Comparison of ENCODE assay signal across 33 cellular contexts in the genomic region with DNA sequence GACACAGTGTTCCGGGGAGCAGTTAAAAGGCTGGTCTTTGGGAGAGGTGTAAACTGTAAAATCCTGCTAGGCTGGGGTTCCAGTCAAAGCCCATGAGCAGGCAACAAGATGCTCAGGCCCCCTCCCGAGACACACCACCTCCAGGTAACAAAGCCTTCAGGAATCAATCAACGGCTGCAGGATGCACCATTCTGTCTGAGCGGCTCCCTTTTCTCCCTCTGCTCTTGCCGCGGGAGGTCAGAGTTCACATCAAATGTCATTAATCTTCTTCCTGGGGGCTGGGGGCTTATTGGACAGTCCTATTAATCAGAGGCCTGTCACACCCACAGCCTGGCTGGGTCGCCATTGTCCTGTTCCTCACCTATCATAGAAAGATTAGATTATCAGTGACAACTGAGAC. TPM values are rescaled to one million over a fixed set of nuclear protein-coding genes. Genes with fewer than 3 reads are reported as not detected.
"Had no signal": no experiment of that assay in that cellular context is flagged by ENCODE, and none has a peak within 500 bp of the region (broad histone marks: within the 10 kb centered on the region; RNA-seq: fewer than 3 reads in every experiment).

No MANE protein-coding gene starts in this region.

- ATAC-seq: activated CD8-positive, alpha-beta T cell treated with anti-CD3 and anti-CD28 coated beads, Interleukin-2, amount 10 ng/mL, durations not matched to agents 7 days and 5 days; esophagus mucosa; gastrocnemius medialis; stimulated activated naive B cell treated with anti-CD40 and anti-IgM and Interleukin-4, amounts not matched to agents 10 μg/mL and 1 μg/mL and 100 μg/mL, for 72 hours had no signal

- H3K9me3 ChIP-seq: gastrocnemius medialis, left ventricle myocardium inferior, sigmoid colon, testis, vagina had no signal

- H3K27ac Mint-ChIP-seq: activated CD4-positive, alpha-beta T cell treated with anti-CD3 and anti-CD28 coated beads, Interleukin-2, amount 10 ng/mL, durations not matched to agents 7 days and 5 days; activated CD8-positive, alpha-beta T cell treated with anti-CD3 and anti-CD28 coated beads, Interleukin-2, amount 10 ng/mL, durations not matched to agents 7 days and 5 days; activated naive CD4-positive, alpha-beta T cell treated with anti-CD3 and anti-CD28 coated beads, Interleukin-2, amount 50 U/mL, for 24 hours; activated T-helper 1 cell treated with anti-CD3 and anti-CD28 coated beads, Interleukin-12 subunit alpha, Interleukin-12 subunit beta, Interleukin-2, Interleukin-4 antibody, amounts not matched to agents 30 ng/mL and 10 ng/mL and 1 ng/mL, durations not matched to agents 14 hours and 24 hours and 36 hours; nephron; stimulated activated naive B cell treated with anti-CD40 and anti-IgM and Interleukin-4, amounts not matched to agents 10 μg/mL and 1 μg/mL and 100 μg/mL, for 72 hours; type B pancreatic cell had no signal

- H3K36me3 ChIP-seq: gastrocnemius medialis, left ventricle myocardium inferior, sigmoid colon, vagina had no signal

- H3K4me1 ChIP-seq: gastrocnemius medialis, left ventricle myocardium inferior, sigmoid colon, vagina had no signal

- H3K27me3 Mint-ChIP-seq: activated naive CD4-positive, alpha-beta T cell treated with anti-CD3 and anti-CD28 coated beads, Interleukin-2, amount 50 U/mL, for 24 hours had no signal

- H3K9me3 Mint-ChIP-seq: activated CD4-positive, alpha-beta T cell treated with anti-CD3 and anti-CD28 coated beads, Interleukin-2, amount 10 ng/mL, durations not matched to agents 7 days and 5 days; activated naive CD4-positive, alpha-beta T cell treated with anti-CD3 and anti-CD28 coated beads, Interleukin-2, amount 50 U/mL, for 24 hours; activated T-helper 1 cell treated with anti-CD3 and anti-CD28 coated beads, Interleukin-12 subunit alpha, Interleukin-12 subunit beta, Interleukin-2, Interleukin-4 antibody, amounts not matched to agents 30 ng/mL and 10 ng/mL and 1 ng/mL, durations not matched to agents 14 hours and 24 hours and 36 hours; nephron; stimulated activated naive B cell treated with anti-CD40 and anti-IgM and Interleukin-4, amounts not matched to agents 10 μg/mL and 1 μg/mL and 100 μg/mL, for 72 hours; type B pancreatic cell had no signal

- H3K4me3 Mint-ChIP-seq: activated CD4-positive, alpha-beta T cell treated with anti-CD3 and anti-CD28 coated beads, Interleukin-2, amount 10 ng/mL, durations not matched to agents 7 days and 5 days; activated CD8-positive, alpha-beta T cell treated with anti-CD3 and anti-CD28 coated beads, Interleukin-2, amount 10 ng/mL, durations not matched to agents 7 days and 5 days; activated naive CD4-positive, alpha-beta T cell treated with anti-CD3 and anti-CD28 coated beads, Interleukin-2, amount 50 U/mL, for 24 hours; activated T-helper 1 cell treated with anti-CD3 and anti-CD28 coated beads, Interleukin-12 subunit alpha, Interleukin-12 subunit beta, Interleukin-2, Interleukin-4 antibody, amounts not matched to agents 30 ng/mL and 10 ng/mL and 1 ng/mL, durations not matched to agents 14 hours and 24 hours and 36 hours; nephron; stimulated activated naive B cell treated with anti-CD40 and anti-IgM and Interleukin-4, amounts not matched to agents 10 μg/mL and 1 μg/mL and 100 μg/mL, for 72 hours; type B pancreatic cell had no signal

- H3K27me3 ChIP-seq: testis, vagina had no signal

- H3K4me2 ChIP-seq: smooth muscle cell had no signal

- H3K4me3 ChIP-seq: gastrocnemius medialis, left ventricle myocardium inferior, sigmoid colon, smooth muscle cell, testis, vagina had no signal

- H3K4me1 Mint-ChIP-seq: activated naive CD4-positive, alpha-beta T cell treated with anti-CD3 and anti-CD28 coated beads, Interleukin-2, amount 50 U/mL, for 24 hours; stimulated activated naive B cell treated with anti-CD40 and anti-IgM and Interleukin-4, amounts not matched to agents 10 μg/mL and 1 μg/mL and 100 μg/mL, for 72 hours had no signal

- DNase-seq: activated CD4-positive, alpha-beta T cell treated with anti-CD3 and anti-CD28 coated beads, Interleukin-2, amount 10 ng/mL, durations not matched to agents 7 days and 5 days; activated CD4-positive, CD25-positive, alpha-beta regulatory T cell treated with anti-CD3 and anti-CD28 coated beads, Interleukin-2, amount 50 U/mL, for 72 hours; activated CD8-positive, alpha-beta T cell treated with anti-CD3 and anti-CD28 coated beads, Interleukin-2, amount 10 ng/mL, durations not matched to agents 7 days and 5 days; activated gamma-delta T cell treated with Interleukin-2 at 50 U/mL for 16 hours; aorta; dermis blood vessel endothelial cell; effector memory CD4-positive, alpha-beta T cell; gastrocnemius medialis; hippocampal formation; kidney glomerular epithelial cell; left ventricle myocardium inferior; posterior cingulate gyrus; sigmoid colon; stimulated activated CD4-positive, alpha-beta T cell treated with anti-CD3 and anti-CD28 coated beads, Interleukin-15, amount 100 ng/mL, for 24 hours; stimulated activated CD8-positive, alpha-beta memory T cell treated with anti-CD3 and anti-CD28 coated beads, Interleukin-4, amount 100 ng/mL, for 48 hours; stimulated activated naive B cell treated with anti-CD40 and anti-IgM and Interleukin-4, amounts not matched to agents 10 μg/mL and 1 μg/mL and 100 μg/mL, for 72 hours; testis had no signal

- H3K36me3 Mint-ChIP-seq: activated naive CD4-positive, alpha-beta T cell treated with anti-CD3 and anti-CD28 coated beads, Interleukin-2, amount 50 U/mL, for 24 hours; brain; stimulated activated naive B cell treated with anti-CD40 and anti-IgM and Interleukin-4, amounts not matched to agents 10 μg/mL and 1 μg/mL and 100 μg/mL, for 72 hours; type B pancreatic cell had no signal

- H3K27ac ChIP-seq: gastrocnemius medialis, left ventricle myocardium inferior, sigmoid colon, testis, vagina, VCaP had no signal

RNA-seq across cellular contexts. Expression of gene CCDC182, which starts 11.8 kb away (rescaled TPM):
- total RNA-seq: activated CD4-positive, alpha-beta T cell treated with anti-CD3 and anti-CD28 coated beads, Interleukin-2, amount 10 ng/mL, durations not matched to agents 7 days and 5 days; activated CD8-positive, alpha-beta T cell treated with anti-CD3 and anti-CD28 coated beads, Interleukin-2, amount 10 ng/mL, durations not matched to agents 7 days and 5 days; activated T-helper 1 cell treated with anti-CD3 and anti-CD28 coated beads, Interleukin-12 subunit alpha, Interleukin-12 subunit beta, Interleukin-2, Interleukin-4 antibody, amounts not matched to agents 30 ng/mL and 10 ng/mL and 1 ng/mL, durations not matched to agents 14 hours and 24 hours and 36 hours; aorta; cardiac septum; dermis blood vessel endothelial cell; endothelial cell of umbilical vein; esophagus mucosa; gastrocnemius medialis; left ventricle myocardium inferior; lung microvascular endothelial cell; myocyte; omental fat pad; sigmoid colon; smooth muscle cell; T-helper 2 cell treated with Interferon-gamma antibody and Interleukin-4, amounts not matched to agents 100 ng/mL and 5 ng/mL, for 36 hours; vagina had no signal
- polyA plus RNA-seq: adipose tissue, aorta, endothelial cell of umbilical vein, sigmoid colon, smooth muscle cell had no signal
